8 cellular contexts compared by ENCODE assay signal in genomic region chr2:217713395-217714267, GRCh38.
DNase-seq lines count a peak whose midpoint lies in the region; ATAC-seq and TF ChIP-seq lines count a peak whose summit lies in the region.

No MANE protein-coding gene starts in this region.

- no peaks in the 10 kb centered on the region for H4K20me1 ChIP-seq in OCI-LY7 (ENCODE audit: insufficient read depth, low read length)

- intact Hi-C loops in OCI-LY7 (cut with micrococcal nuclease; ENCODE audit: unreplicated experiment), result loop anchor here (2.0 kb wide), 1 partner anchor 1031 kb away; no protein-coding TSS in a partner anchor

- H3K27ac ChIP-seq in OCI-LY7 (ENCODE audit: low read depth, low read length, poor library complexity, severe bottlenecking) (no peak overlapping the region), esophagus (ENCODE audit: low read depth in 2 of 2, low read length in 1 of 2) (peak overlapping the region; percentile 5 to 70), mucosa of rectum (ENCODE audit: low read depth in 2 of 2, low read length in 2 of 2) (peak overlapping the region; percentile 28 to 38)

- no peaks in the 10 kb centered on the region for H3K9me2 ChIP-seq in OCI-LY7 (ENCODE audit: insufficient read depth, low read length)

- BruUV-seq in OCI-LY7 (replicated peaks; lab: Mats Ljungman, UMichigan), result no TSS peak

- H3K4me1 ChIP-seq in OCI-LY7 (ENCODE audit: insufficient read depth, low read length, poor library complexity, severe bottlenecking) (no peaks in the 10 kb centered on the region), esophagus (ENCODE audit: control insufficient read depth in 2 of 2, insufficient read depth in 2 of 2, low read length in 1 of 2) (peaks cover 0 to 24% of the 10 kb centered on the region in 2 donors), mucosa of rectum (ENCODE audit: control insufficient read depth in 2 of 2, insufficient read depth in 2 of 2, low read length in 2 of 2) (peaks cover 0 to 4% of the 10 kb centered on the region in 2 donors)

- no peak overlapping the region for H2AFZ ChIP-seq in OCI-LY7 (ENCODE audit: low read length)

- no peaks in the 10 kb centered on the region; the same call in 1 of the 2 replicates for H3K27me3 ChIP-seq in GM06990 (replicated peaks; ENCODE audit: control insufficient read depth, insufficient read depth, low read length)
- H3K27me3 ChIP-seq in esophagus (ENCODE audit: control insufficient read depth in 1 of 2, insufficient read depth in 2 of 2, low read length in 2 of 2), result no peaks in the 10 kb centered on the region
- H3K27me3 ChIP-seq in mucosa of rectum (ENCODE audit: control insufficient read depth in 2 of 2, insufficient read depth in 2 of 2, low read length in 2 of 2), result no peaks in the 10 kb centered on the region

- CTCF ChIA-PET in OCI-LY7 (lab: Charles Lee; ENCODE audit: unreplicated experiment), result no interaction called here

- H3K9ac ChIP-seq in mucosa of rectum (ENCODE audit: low read depth in 1 of 2, low read length in 2 of 2), result no peak overlapping the region

- WGBS in esophagus, 2 donors, result 40 to 42% methylated on average over 16 of the region's 16 CpGs

- POLR2A ChIA-PET in OCI-LY7 (lab: Charles Lee), result interaction anchor here (0.6 kb wide), 1 partner anchor 29 kb away, joined by 3 read pairs; no protein-coding TSS in a partner anchor

- TF ChIP-seq CTCF in GM06990 (IDR thresholded peaks at IDR 0.05; ENCODE audit: insufficient read depth, low read length, poor library complexity, severe bottlenecking) (peak; percentile 95), OCI-LY7 (conservative IDR thresholded peaks at IDR 0.05; ENCODE audit: low read length) (peak; percentile 89)

- no peak for ATAC-seq in GM18873 (IDR thresholded peaks at IDR 0.05; ENCODE audit: low FRiP score, unreplicated experiment)

- H3K36me3 ChIP-seq in GM06990 (ENCODE audit: control insufficient read depth, insufficient read depth, low read length) (no peaks in the 10 kb centered on the region), OCI-LY7 (ENCODE audit: insufficient read depth, low read length) (no peaks in the 10 kb centered on the region), esophagus (ENCODE audit: control insufficient read depth in 2 of 2, insufficient read depth in 2 of 2, low read length in 1 of 2) (no peaks in the 10 kb centered on the region), mucosa of rectum (ENCODE audit: control insufficient read depth in 2 of 2, insufficient read depth in 2 of 2, low read length in 2 of 2) (no peaks in the 10 kb centered on the region)

- H3K4me2 ChIP-seq in OCI-LY7 (ENCODE audit: low read length), result no peak overlapping the region

- H3K79me2 ChIP-seq in OCI-LY7 (ENCODE audit: insufficient read depth, low read depth, low read length), result no peaks in the 10 kb centered on the region

- H3K9me3 ChIP-seq in OCI-LY7 (ENCODE audit: low read length) (no peaks in the 10 kb centered on the region), esophagus (ENCODE audit: control insufficient read depth in 2 of 2, insufficient read depth in 1 of 2, low read depth in 1 of 2, low read length in 1 of 2) (no peaks in the 10 kb centered on the region), mucosa of rectum (ENCODE audit: control insufficient read depth in 2 of 2, low read length in 2 of 2) (no peaks in the 10 kb centered on the region)

- DNase-seq in GM06990 (ENCODE audit: extremely low read depth, insufficient read length) (peak; percentile 34), HuH-7 (ENCODE audit: low spot score) (peak; percentile 76), OCI-LY7 (ENCODE audit: low spot score) (peak; percentile 36), activated T-cell treated with anti-CD3 and anti-CD28 coated beads for 24 hours (ENCODE audit: low read depth) (peak; percentile 65)
- peak; percentile 61 for DNase-seq in stimulated activated CD8-positive, alpha-beta memory T cell treated with anti-CD3 and anti-CD28 coated beads, Interleukin-4, amount 100 ng/mL, for 24 hours (ENCODE audit: low read depth)

- no peak overlapping the region for H3K4me3 ChIP-seq in GM06990 (replicated peaks; ENCODE audit: low read depth, low read length)
- H3K4me3 ChIP-seq in OCI-LY7 (ENCODE audit: low read depth, low read length, poor library complexity, severe bottlenecking), result no peak overlapping the region
- no peak overlapping the region for H3K4me3 ChIP-seq in esophagus (ENCODE audit: low read depth in 1 of 2, low read length in 2 of 2)
- no peak overlapping the region for H3K4me3 ChIP-seq in mucosa of rectum (ENCODE audit: low read length in 2 of 2)
